In genomic region chr5:33523208-33523771, GRCh38 we compare ENCODE assay signal across 26 cellular contexts.
"Had no signal": no experiment of that assay in that cellular context is flagged by ENCODE, and none has a peak within 500 bp of the region (broad histone marks: within the 10 kb centered on the region; RNA-seq: fewer than 3 reads in every experiment).

No MANE protein-coding gene starts in this region.

- ATAC-seq: activated naive CD8-positive, alpha-beta T cell treated with anti-CD3 and anti-CD28 coated beads, Interleukin-2, amount 50 U/mL, for 24 hours; body of pancreas; T-helper 17 cell; WTC11 had no signal

- H3K4me1 ChIP-seq: ascending aorta had no signal

- H3K27me3 ChIP-seq: ascending aorta, body of pancreas, cardiac muscle cell had no signal

- H3K27ac Mint-ChIP-seq: activated CD4-positive, alpha-beta memory T cell treated with anti-CD3 and anti-CD28 coated beads for 36 hours; activated CD4-positive, alpha-beta T cell treated with anti-CD3 and anti-CD28 coated beads, Interleukin-2, amount 10 ng/mL, durations not matched to agents 24 days and 14 days; activated naive CD4-positive, alpha-beta T cell treated with anti-CD3 and anti-CD28 coated beads, Interleukin-2, amount 50 U/mL, for 72 hours; activated naive CD8-positive, alpha-beta T cell treated with anti-CD3 and anti-CD28 coated beads, Interleukin-2, amount 50 U/mL, for 24 hours; IgD-negative memory B cell; T-helper 17 cell; WTC11 had no signal

- DNase-seq: activated CD4-positive, alpha-beta memory T cell treated with anti-CD3 and anti-CD28 coated beads for 36 hours; activated CD4-positive, alpha-beta T cell treated with anti-CD3 and anti-CD28 coated beads, Interleukin-2, amount 10 ng/mL, durations not matched to agents 24 days and 14 days; activated CD4-positive, CD25-positive, alpha-beta regulatory T cell treated with anti-CD3 and anti-CD28 coated beads, Interleukin-2, amount 50 U/mL, for 72 hours; activated CD8-positive, alpha-beta memory T cell treated with anti-CD3 and anti-CD28 coated beads for 24 hours; activated naive CD4-positive, alpha-beta T cell; activated naive CD8-positive, alpha-beta T cell treated with anti-CD3 and anti-CD28 coated beads, Interleukin-2, amount 50 U/mL, for 24 hours; activated T-cell treated with anti-CD3 and anti-CD28 coated beads, Interleukin-2, amount 50 U/mL, for 48 hours; amniotic stem cell; body of pancreas; KG1; NCI-H1048; NCI-H1417; NCI-H1930; NCI-H345; NCI-H510A; NCI-H526 treated with DMSO at 0.1 percent for 48 hours; NK-92 treated with Interleukin-12 subunit alpha and Interleukin-12 subunit beta, amount 100 ng/mL, for 24 hours; OCI-M1; SIG-M5; T-helper 17 cell; T-helper 9 cell had no signal

- H3K4me3 ChIP-seq: ascending aorta, body of pancreas, cardiac muscle cell had no signal

- H3K36me3 ChIP-seq: ascending aorta had no signal

- H3K27ac ChIP-seq: ascending aorta, body of pancreas, cardiac muscle cell had no signal

- H3K36me3 Mint-ChIP-seq: activated CD4-positive, alpha-beta memory T cell treated with anti-CD3 and anti-CD28 coated beads for 36 hours; IgD-negative memory B cell had no signal

- H3K4me1 Mint-ChIP-seq: activated CD4-positive, alpha-beta T cell treated with anti-CD3 and anti-CD28 coated beads, Interleukin-2, amount 10 ng/mL, durations not matched to agents 24 days and 14 days; activated naive CD8-positive, alpha-beta T cell treated with anti-CD3 and anti-CD28 coated beads, Interleukin-2, amount 50 U/mL, for 24 hours; IgD-negative memory B cell; T-helper 17 cell; WTC11 had no signal

- H3K4me3 Mint-ChIP-seq: activated CD4-positive, alpha-beta memory T cell treated with anti-CD3 and anti-CD28 coated beads for 36 hours; activated CD4-positive, alpha-beta T cell treated with anti-CD3 and anti-CD28 coated beads, Interleukin-2, amount 10 ng/mL, durations not matched to agents 24 days and 14 days; activated naive CD8-positive, alpha-beta T cell treated with anti-CD3 and anti-CD28 coated beads, Interleukin-2, amount 50 U/mL, for 24 hours; T-helper 17 cell; WTC11 had no signal

- H3K9me3 ChIP-seq: ascending aorta, body of pancreas had no signal
